1 cellular context compared by ENCODE assay signal in genomic region chr6:16327777-16328325, GRCh38.
TF ChIP-seq lines count a peak whose summit lies in the region.

No MANE protein-coding gene starts in this region.

TF ChIP-seq in WTC11, 78 proteins besides CTCF, POLR2A, EP300 and RAD21 (continued from another document):
- no peak for TF ChIP-seq AR (CRISPR knock-in tag; IDR thresholded peaks at IDR 0.05)
- TF ChIP-seq ZNF671 (CRISPR knock-in tag; IDR thresholded peaks at IDR 0.05), result no peak
- no peak for TF ChIP-seq ATF1 (CRISPR knock-in tag; IDR thresholded peaks at IDR 0.05)
- no peak for TF ChIP-seq STAT6 (CRISPR knock-in tag; conservative IDR thresholded peaks at IDR 0.05; ENCODE audit: low read depth)
